Comparison of ENCODE assay signal across 1 cellular context in the genomic region with DNA sequence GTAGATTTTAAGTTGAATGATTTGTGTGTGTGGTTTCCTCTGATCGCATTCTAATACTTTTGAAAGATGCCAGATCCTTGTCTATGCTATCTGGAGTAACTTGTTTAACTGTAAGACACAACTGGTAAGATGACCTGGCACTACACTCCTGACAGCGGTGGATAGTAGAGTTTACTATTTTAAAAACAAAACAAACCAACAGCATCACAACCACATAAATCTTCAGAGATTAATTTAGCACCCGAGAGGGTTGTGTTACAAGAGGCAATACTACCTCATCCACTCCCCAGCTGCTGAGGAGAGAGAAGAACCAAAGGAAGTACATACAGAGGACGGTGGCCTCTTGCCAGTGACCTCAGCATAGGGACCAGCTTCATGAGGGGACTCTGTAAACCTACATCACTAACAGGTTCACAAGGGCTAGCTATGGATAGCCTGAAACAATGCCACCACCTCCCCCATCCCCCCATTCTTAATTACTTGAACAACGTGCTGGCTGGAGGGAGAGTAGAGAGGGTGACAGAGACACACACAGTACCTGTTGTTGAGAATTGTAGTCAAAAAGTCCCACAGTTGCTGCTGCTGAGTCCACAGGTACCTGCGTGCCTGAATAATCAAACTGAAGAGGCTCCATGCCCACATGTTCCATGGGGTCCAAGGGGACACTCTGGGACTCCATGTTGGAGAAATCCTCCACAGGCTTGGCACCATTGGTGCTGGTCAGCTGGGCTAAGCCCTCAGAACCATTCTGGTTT.
TF ChIP-seq lines count a peak whose summit lies in the region.

No MANE protein-coding gene starts in this region.

TF ChIP-seq in HEK293, 187 proteins besides CTCF, POLR2A, EP300 and RAD21 (continued from another document):
- TF ChIP-seq, protein P1, sequence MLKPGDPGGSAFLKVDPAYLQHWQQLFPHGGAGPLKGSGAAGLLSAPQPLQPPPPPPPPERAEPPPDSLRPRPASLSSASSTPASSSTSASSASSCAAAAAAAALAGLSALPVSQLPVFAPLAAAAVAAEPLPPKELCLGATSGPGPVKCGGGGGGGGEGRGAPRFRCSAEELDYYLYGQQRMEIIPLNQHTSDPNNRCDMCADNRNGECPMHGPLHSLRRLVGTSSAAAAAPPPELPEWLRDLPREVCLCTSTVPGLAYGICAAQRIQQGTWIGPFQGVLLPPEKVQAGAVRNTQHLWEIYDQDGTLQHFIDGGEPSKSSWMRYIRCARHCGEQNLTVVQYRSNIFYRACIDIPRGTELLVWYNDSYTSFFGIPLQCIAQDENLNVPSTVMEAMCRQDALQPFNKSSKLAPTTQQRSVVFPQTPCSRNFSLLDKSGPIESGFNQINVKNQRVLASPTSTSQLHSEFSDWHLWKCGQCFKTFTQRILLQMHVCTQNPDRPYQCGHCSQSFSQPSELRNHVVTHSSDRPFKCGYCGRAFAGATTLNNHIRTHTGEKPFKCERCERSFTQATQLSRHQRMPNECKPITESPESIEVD (tag by site-specific recombination; IDR thresholded peaks at IDR 0.05) = peak; percentile 45
- no peak for TF ChIP-seq ZNF76 (tag by site-specific recombination; IDR thresholded peaks at IDR 0.05; ENCODE audit: borderline replicate concordance, low read depth)
